ENCODE assay signal across 25 cellular contexts in genomic region chr3:195873281-195873887, GRCh38. TPM values are rescaled to one million over a fixed set of nuclear protein-coding genes. Genes with fewer than 3 reads are reported as not detected.
DNase-seq lines count a peak whose midpoint lies in the region; ATAC-seq, FAIRE-seq and TF ChIP-seq lines count a peak whose summit lies in the region.
"Had no signal": no experiment of that assay in that cellular context is flagged by ENCODE, and none has a peak within 500 bp of the region (broad histone marks: within the 10 kb centered on the region; RNA-seq: fewer than 3 reads in every experiment).

No MANE protein-coding gene starts in this region.

- TF ChIP-seq CTCF in HEK293 (tag by site-specific recombination; IDR thresholded peaks at IDR 0.05) (no peak), RWPE2 (IDR thresholded peaks at IDR 0.05; ENCODE audit: poor library complexity, severe bottlenecking) (no peak), kidney (IDR thresholded peaks at IDR 0.05; ENCODE audit: borderline replicate concordance, extremely low read depth, insufficient read depth) (no peak), Peyer's patch (IDR thresholded peaks at IDR 0.05) (no peak)

- no peaks in the 10 kb centered on the region for H3K9me3 Mint-ChIP-seq in stimulated activated memory B cell treated with anti-CD40 and anti-IgM and Interleukin-4, amounts not matched to agents 10 μg/mL and 1 μg/mL and 100 μg/mL, for 72 hours
- H3K9me3 Mint-ChIP-seq in activated T-cell treated with anti-CD3 and anti-CD28 coated beads, Interleukin-2, amount 50 U/mL, for 72 hours, result no peaks in the 10 kb centered on the region
- H3K9me3 Mint-ChIP-seq: brain, naive B cell had no signal

- H3K9me3 ChIP-seq in HEK293 (ENCODE audit: control insufficient read depth, insufficient read depth, low read depth, low read length) (no peaks in the 10 kb centered on the region), RWPE2 (ENCODE audit: severe bottlenecking) (no peaks in the 10 kb centered on the region), kidney (ENCODE audit: control insufficient read depth in 1 of 2, low read length in 2 of 2) (no peaks in the 10 kb centered on the region), Peyer's patch (no peaks in the 10 kb centered on the region)
- H3K9me3 ChIP-seq: uterus had no signal

- H3K36me3 ChIP-seq in HEK293 (ENCODE audit: control insufficient read depth in 2 of 2, insufficient read depth in 1 of 2, low read length in 2 of 2) (peaks cover 0 to 66% of the 10 kb centered on the region in 2 experiments; a peak in 1 of 3 replicates), RWPE2 (ENCODE audit: low read depth) (peaks cover 46% of the 10 kb centered on the region), kidney (ENCODE audit: control insufficient read depth in 1 of 2, insufficient read depth in 2 of 2, low read length in 2 of 2) (no peaks in the 10 kb centered on the region), Peyer's patch (peaks cover 0 to 25% (median 0%) of the 10 kb centered on the region in 3 donors)
- H3K36me3 ChIP-seq: uterus had no signal

- H3K4me3 Mint-ChIP-seq in stimulated activated memory B cell treated with anti-CD40 and anti-IgM and Interleukin-4, amounts not matched to agents 10 μg/mL and 1 μg/mL and 100 μg/mL, for 72 hours, result no peak overlapping the region
- H3K4me3 Mint-ChIP-seq in activated T-cell treated with anti-CD3 and anti-CD28 coated beads, Interleukin-2, amount 50 U/mL, for 72 hours, result no peak overlapping the region
- H3K4me3 Mint-ChIP-seq: brain had no signal

- no peak overlapping the region for H3K27ac Mint-ChIP-seq in stimulated activated memory B cell treated with anti-CD40 and anti-IgM and Interleukin-4, amounts not matched to agents 10 μg/mL and 1 μg/mL and 100 μg/mL, for 72 hours
- H3K27ac Mint-ChIP-seq in activated T-cell treated with anti-CD3 and anti-CD28 coated beads, Interleukin-2, amount 50 U/mL, for 72 hours, result no peak overlapping the region
- H3K27ac Mint-ChIP-seq: brain, naive B cell had no signal

- intact Hi-C loops in kidney (cut with DNase I), result no loop called here

- no peak for FAIRE-seq in kidney (lab: Jason Lieb, UNC)
- FAIRE-seq: keratinocyte had no signal

- H3K4me3 ChIP-seq in HEK293 (ENCODE audit: low read depth, low read length) (no peak overlapping the region), RWPE2 (ENCODE audit: severe bottlenecking) (no peak overlapping the region), kidney (ENCODE audit: low read length in 2 of 2) (no peak overlapping the region), Peyer's patch (no peak overlapping the region)
- H3K4me3 ChIP-seq: skin epidermis, uterus had no signal

- POLR2A ChIA-PET in HEK293 (lab: Yijun Ruan, JAX), result no interaction called here

- ATAC-seq in RWPE2 (ENCODE audit: low read depth) (no peak), HG03342 (IDR thresholded peaks at IDR 0.05; ENCODE audit: unreplicated experiment) (no peak)
- peak; percentile 20 for ATAC-seq in stimulated activated memory B cell treated with anti-CD40 and anti-IgM and Interleukin-4, amounts not matched to agents 10 μg/mL and 1 μg/mL and 100 μg/mL, for 72 hours
- ATAC-seq in activated T-cell treated with anti-CD3 and anti-CD28 coated beads, Interleukin-2, amount 50 U/mL, for 72 hours (replicated peaks in 1 of 2), result no peak

- H3K27ac ChIP-seq in HEK293 (ENCODE audit: extremely low read depth, low read depth, low read length) (no peak overlapping the region), RWPE2 (ENCODE audit: poor library complexity, severe bottlenecking) (peak overlapping the region; percentile 18), kidney (ENCODE audit: low read depth in 2 of 2, low read length in 2 of 2) (no peak overlapping the region), Peyer's patch (no peak overlapping the region)
- H3K27ac ChIP-seq: C4-2B, skin epidermis had no signal

- no peak for TF ChIP-seq POLR2A in Peyer's patch (IDR thresholded peaks at IDR 0.05)

- DNase-seq in RWPE2 (ENCODE audit: low spot score) (peak; percentile 58), kidney (peak; percentile 71), NCI-H510A (lab: John Stamatoyannopoulos, UW) (no peak), Peyer's patch (no peak)
- DNase-seq in activated T-cell treated with anti-CD3 and anti-CD28 coated beads, Interleukin-2, amount 50 U/mL, for 72 hours, result no peak
- DNase-seq: activated CD4-positive, alpha-beta T cell treated with anti-CD3 and anti-CD28 coated beads for 1 hour; activated CD8-positive, alpha-beta memory T cell treated with anti-CD3 and anti-CD28 coated beads for 24 hours; activated T-cell treated with anti-CD3 and anti-CD28 coated beads, Interleukin-2, amount 50 U/mL, for 1 hour; DND-41; effector CD4-positive, alpha-beta T cell; Karpas-422; naive B cell; NCI-H1417 treated with DMSO at 0.1 percent for 48 hours; NCI-H2081 treated with DMSO at 0.1 percent for 48 hours; NCI-H345; NCI-H774; RPMI8226; uterus had no signal

- H3K27me3 ChIP-seq in RWPE2 (ENCODE audit: insufficient read depth, poor library complexity, severe bottlenecking) (no peaks in the 10 kb centered on the region), Peyer's patch (no peaks in the 10 kb centered on the region)
- H3K27me3 ChIP-seq: uterus had no signal

- CTCF ChIA-PET in HEK293 (lab: Yijun Ruan, JAX), result no interaction called here

- H3K36me3 Mint-ChIP-seq in stimulated activated memory B cell treated with anti-CD40 and anti-IgM and Interleukin-4, amounts not matched to agents 10 μg/mL and 1 μg/mL and 100 μg/mL, for 72 hours, result peaks cover 22% of the 10 kb centered on the region
- H3K36me3 Mint-ChIP-seq in activated T-cell treated with anti-CD3 and anti-CD28 coated beads, Interleukin-2, amount 50 U/mL, for 72 hours (ENCODE audit: insufficient read depth in 2 of 2), result no peaks in the 10 kb centered on the region

- H3K4me1 ChIP-seq in HEK293 (ENCODE audit: control insufficient read depth, insufficient read depth, low read length), result no peaks in the 10 kb centered on the region
- peaks cover 7% of the 10 kb centered on the region for H3K4me1 ChIP-seq in RWPE2 (ENCODE audit: insufficient read depth, poor library complexity, severe bottlenecking)
- no peaks in the 10 kb centered on the region for H3K4me1 ChIP-seq in kidney (ENCODE audit: control insufficient read depth in 1 of 2, insufficient read depth in 1 of 2, low read depth in 1 of 2, low read length in 2 of 2)
- H3K4me1 ChIP-seq in Peyer's patch, result peaks cover 0 to 16% (median 0%) of the 10 kb centered on the region in 4 donors
- H3K4me1 ChIP-seq: uterus had no signal

- H3K27me3 Mint-ChIP-seq in stimulated activated memory B cell treated with anti-CD40 and anti-IgM and Interleukin-4, amounts not matched to agents 10 μg/mL and 1 μg/mL and 100 μg/mL, for 72 hours, result no peaks in the 10 kb centered on the region
- no peaks in the 10 kb centered on the region for H3K27me3 Mint-ChIP-seq in activated T-cell treated with anti-CD3 and anti-CD28 coated beads, Interleukin-2, amount 50 U/mL, for 72 hours (ENCODE audit: low read depth)
- H3K27me3 Mint-ChIP-seq: brain, naive B cell had no signal

- peaks cover 10% of the 10 kb centered on the region for H3K4me1 Mint-ChIP-seq in stimulated activated memory B cell treated with anti-CD40 and anti-IgM and Interleukin-4, amounts not matched to agents 10 μg/mL and 1 μg/mL and 100 μg/mL, for 72 hours
- no peaks in the 10 kb centered on the region for H3K4me1 Mint-ChIP-seq in activated T-cell treated with anti-CD3 and anti-CD28 coated beads, Interleukin-2, amount 50 U/mL, for 72 hours (ENCODE audit: low read depth)
- H3K4me1 Mint-ChIP-seq: brain had no signal

- no peak overlapping the region for H3K9ac ChIP-seq in kidney (ENCODE audit: low read length in 2 of 2)

TF ChIP-seq in HEK293, 187 proteins besides CTCF, POLR2A, EP300 and RAD21:
- TF ChIP-seq ZNF560 (tag by site-specific recombination; IDR thresholded peaks at IDR 0.05; ENCODE audit: borderline replicate concordance) (no peak), EGR2 (tag by site-specific recombination; IDR thresholded peaks at IDR 0.05; ENCODE audit: low read depth) (peak; percentile 59; the same call in 1 of the 2 replicates), ZNF837 (tag by site-specific recombination; IDR thresholded peaks at IDR 0.05) (no peak), ZNF510 (tag by site-specific recombination; IDR thresholded peaks at IDR 0.05; ENCODE audit: insufficient replicate concordance) (no peak), ZNF660 (tag by site-specific recombination; IDR thresholded peaks at IDR 0.05) (no peak)

RNA-seq across cellular contexts. Expression of gene TNK2, which starts 35.0 kb away (rescaled TPM):
- 42.5 TPM for total RNA-seq in kidney
- 14.7 TPM for polyA plus RNA-seq in kidney (ENCODE audit: insufficient read depth, low read depth, low replicate concordance)
- 100 to 1,000 TPM in 1 of 4 donors, 10 to 100 TPM in 3; 18.6 to 149 (median 24.6) TPM for total RNA-seq in Peyer's patch
- 100 to 1,000 TPM in 1 of 2 donors, 10 to 100 TPM in 1; 94.8 to 112 TPM for total RNA-seq in activated T-cell treated with anti-CD3 and anti-CD28 coated beads, Interleukin-2, amount 50 U/mL, for 72 hours

Comparison
In these comparisons a context has a peak if more than half of its experiments do, and no peak if none do; other contexts are left out.
1. DNase-seq: peak in RWPE2 (single experiment) and kidney (single experiment); none in NCI-H510A (single experiment), Peyer's patch (0 of 3) and activated T-cell treated with anti-CD3 and anti-CD28 coated beads, Interleukin-2, amount 50 U/mL, for 72 hours (0 of 2).